1 cellular context compared by ENCODE assay signal in genomic region chr13:24184855-24185254, GRCh38.
TF ChIP-seq lines count a peak whose summit lies in the region.

No MANE protein-coding gene starts in this region.

TF ChIP-seq in liver, 16 proteins besides CTCF, POLR2A, EP300 and RAD21 (continued from another document):
- peak; percentile 10 for TF ChIP-seq ZBTB33 (IDR thresholded peaks at IDR 0.05)
